In the genomic region with DNA sequence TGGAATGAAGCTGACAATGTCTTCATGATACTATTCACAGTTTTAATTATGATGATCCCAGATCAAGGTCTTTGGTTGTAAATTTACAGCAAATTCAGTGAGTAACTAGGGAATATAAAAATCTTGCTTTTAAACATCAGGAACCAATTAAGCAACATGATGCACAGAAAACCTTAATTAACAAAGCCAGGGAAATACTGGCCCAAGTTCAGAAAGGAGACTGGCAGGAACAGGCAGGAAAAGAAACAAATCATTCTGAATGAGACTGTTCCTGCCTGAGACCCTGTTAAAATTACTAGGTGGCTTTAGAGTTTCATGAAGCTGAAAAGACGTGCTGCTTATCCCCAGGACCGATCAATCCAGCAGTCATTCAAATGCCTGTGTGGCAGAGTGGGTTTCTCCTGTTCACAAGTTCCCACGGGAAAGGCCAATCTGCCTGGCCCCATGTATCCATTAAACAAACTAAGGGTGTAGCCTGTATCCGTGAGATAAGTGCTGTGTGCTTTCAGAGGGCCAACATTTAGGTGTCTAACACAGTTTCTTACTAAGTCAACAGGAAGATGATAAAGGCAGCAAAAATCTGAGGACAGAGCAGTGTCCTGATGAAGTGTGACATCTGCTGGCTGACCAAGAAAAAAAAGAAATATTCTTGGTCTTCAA, we compare ENCODE assay signal across 8 cellular contexts. TPM values are rescaled to one million over a fixed set of nuclear protein-coding genes. Genes with fewer than 3 reads are reported as not detected.
DNase-seq lines count a peak whose midpoint lies in the region; ATAC-seq and TF ChIP-seq lines count a peak whose summit lies in the region.

No MANE protein-coding gene starts in this region.

- H3K36me3 Mint-ChIP-seq in activated naive CD4-positive, alpha-beta T cell treated with anti-CD3 and anti-CD28 coated beads, Interleukin-2, amount 10 ng/mL, durations not matched to agents 7 days and 5 days: peaks cover 6% of the 10 kb centered on the region

- no peaks in the 10 kb centered on the region for H3K9me3 Mint-ChIP-seq in activated naive CD4-positive, alpha-beta T cell treated with anti-CD3 and anti-CD28 coated beads, Interleukin-2, amount 10 ng/mL, durations not matched to agents 7 days and 5 days

- intact Hi-C loops in esophagus muscularis mucosa (cut with DNase I): no loop called here

- H3K36me3 ChIP-seq in SJSA1 (peaks cover 22% of the 10 kb centered on the region), esophagus muscularis mucosa (peaks cover 0 to 17% (median 10%) of the 10 kb centered on the region in 4 donors), neuronal stem cell (replicated peaks in 1 of 2; ENCODE audit: control insufficient read depth in 2 of 2, insufficient read depth in 2 of 2, low read length in 2 of 2) (peaks cover 8 to 65% of the 10 kb centered on the region in 2 donors)

- no peak overlapping the region for H4K8ac ChIP-seq in neuronal stem cell (ENCODE audit: low read depth, low read length)

- H3K4me3 ChIP-seq in SJSA1: no peak overlapping the region
- H3K4me3 ChIP-seq in esophagus muscularis mucosa: no peak overlapping the region
- no peak overlapping the region for H3K4me3 ChIP-seq in neuronal stem cell (ENCODE audit: low read length in 2 of 2)

- no peak overlapping the region for H3K9ac ChIP-seq in neuronal stem cell (ENCODE audit: low read depth, low read length, poor library complexity)

- H3K4me3 Mint-ChIP-seq in activated naive CD4-positive, alpha-beta T cell treated with anti-CD3 and anti-CD28 coated beads, Interleukin-2, amount 10 ng/mL, durations not matched to agents 7 days and 5 days: no peak overlapping the region

- H3K23ac ChIP-seq in neuronal stem cell (ENCODE audit: low read depth, low read length, poor library complexity): no peak overlapping the region

- DNase-seq in activated naive CD4-positive, alpha-beta T cell treated with anti-CD3 and anti-CD28 coated beads, Interleukin-2, amount 10 ng/mL, durations not matched to agents 7 days and 5 days: no peak
- DNase-seq in activated naive CD4-positive, alpha-beta T cell (lab: John Stamatoyannopoulos, UW): no peak
- DNase-seq in SJSA1 (ENCODE audit: low read depth in 1 of 2, low spot score in 2 of 2): peak; percentile 45 to 60
- DNase-seq in esophagus muscularis mucosa (ENCODE audit: extremely low spot score): no peak
- DNase-seq in neuronal stem cell (ENCODE audit: low spot score): peak; percentile 2
- no peak for DNase-seq in SKM-1 treated with dmso at 0.1 percent for 144 hours (lab: John Stamatoyannopoulos, UW; ENCODE audit: unreplicated experiment)
- DNase-seq in NCI-H526 treated with DMSO at 0.1 percent for 48 hours (lab: John Stamatoyannopoulos, UW): no peak

- no peak overlapping the region for H3K18ac ChIP-seq in neuronal stem cell (ENCODE audit: low read length)

- WGBS in esophagus muscularis mucosa: 65% methylated on average over 4 of the region's 4 CpGs
- no CpG with 5 or more reads among the region's 4 CpGs for WGBS in neuronal stem cell (ENCODE audit: extremely low coverage in 2 of 2, insufficient read length in 2 of 2, insufficient replicate concordance in 1 of 2), 2 donors

- no peaks in the 10 kb centered on the region for H3K27me3 Mint-ChIP-seq in activated naive CD4-positive, alpha-beta T cell treated with anti-CD3 and anti-CD28 coated beads, Interleukin-2, amount 10 ng/mL, durations not matched to agents 7 days and 5 days

- H2BK120ac ChIP-seq in neuronal stem cell (ENCODE audit: low read depth, low read length): no peak overlapping the region

- H2BK15ac ChIP-seq in neuronal stem cell (ENCODE audit: low read length): no peak overlapping the region

- no peak overlapping the region for H4K91ac ChIP-seq in neuronal stem cell (ENCODE audit: low read depth, low read length, poor library complexity)

- no peaks in the 10 kb centered on the region for H3K4me1 Mint-ChIP-seq in activated naive CD4-positive, alpha-beta T cell treated with anti-CD3 and anti-CD28 coated beads, Interleukin-2, amount 10 ng/mL, durations not matched to agents 7 days and 5 days

- TF ChIP-seq POLR2A in esophagus muscularis mucosa (IDR thresholded peaks at IDR 0.05; ENCODE audit: low read depth): no peak

- no peak for ATAC-seq in HG03571 (IDR thresholded peaks at IDR 0.05; ENCODE audit: unreplicated experiment)

- H2AFZ ChIP-seq in neuronal stem cell (ENCODE audit: low read length): no peak overlapping the region

- H3K27ac ChIP-seq in SJSA1 (peak overlapping the region; percentile 66), esophagus muscularis mucosa (replicated peaks in 1 of 4) (peak overlapping the region in 3 of 4 donors; percentile 6 to 39 (median 17)), neuronal stem cell (replicated peaks; ENCODE audit: low read length) (no peak overlapping the region)

- no peak overlapping the region for H2BK5ac ChIP-seq in neuronal stem cell (ENCODE audit: low read length)

- H2BK12ac ChIP-seq in neuronal stem cell (ENCODE audit: low read length): no peak overlapping the region

- peak overlapping the region; percentile 59 for H3K27ac Mint-ChIP-seq in activated naive CD4-positive, alpha-beta T cell treated with anti-CD3 and anti-CD28 coated beads, Interleukin-2, amount 10 ng/mL, durations not matched to agents 7 days and 5 days

- no peak overlapping the region for H3K14ac ChIP-seq in neuronal stem cell (ENCODE audit: low read length)

- H3K27me3 ChIP-seq in SJSA1 (replicated peaks) (no peaks in the 10 kb centered on the region), esophagus muscularis mucosa (no peaks in the 10 kb centered on the region), neuronal stem cell (ENCODE audit: control insufficient read depth in 3 of 3, insufficient read depth in 3 of 3, low read depth in 1 of 3, low read length in 3 of 3) (no peaks in the 10 kb centered on the region)

- H3K4ac ChIP-seq in neuronal stem cell (ENCODE audit: low read length): no peak overlapping the region

- CTCF ChIA-PET in activated naive CD4-positive, alpha-beta T cell treated with anti-CD3 and anti-CD28 coated beads, Interleukin-2, amount 10 ng/mL, durations not matched to agents 7 days and 5 days (lab: Charles Lee): interaction anchor here (0.6 to 1.3 kb wide), 2 partner anchors 347 to 565 kb away, joined by 3 to 4 read pairs; no protein-coding TSS in a partner anchor

- peak in 2 of 3 experiments; percentile 36 to 44 for TF ChIP-seq CTCF in esophagus muscularis mucosa (IDR thresholded peaks at IDR 0.05)

- no peak for TF ChIP-seq EP300 in esophagus muscularis mucosa (IDR thresholded peaks at IDR 0.05)

- H3K79me1 ChIP-seq in neuronal stem cell (ENCODE audit: low read depth, low read length): no peaks in the 10 kb centered on the region

- H3K9me3 ChIP-seq in SJSA1 (replicated peaks) (no peaks in the 10 kb centered on the region), esophagus muscularis mucosa (no peaks in the 10 kb centered on the region), neuronal stem cell (replicated peaks in 1 of 2; ENCODE audit: control insufficient read depth in 2 of 2, insufficient read depth in 1 of 2, low read depth in 1 of 2, low read length in 2 of 2) (no peaks in the 10 kb centered on the region)

- H3K4me1 ChIP-seq in SJSA1 (replicated peaks): peaks cover 12% of the 10 kb centered on the region
- H3K4me1 ChIP-seq in esophagus muscularis mucosa: peaks cover 0 to 13% (median 9%) of the 10 kb centered on the region in 4 donors
- no peaks in the 10 kb centered on the region for H3K4me1 ChIP-seq in neuronal stem cell (ENCODE audit: control insufficient read depth in 2 of 2, insufficient read depth in 1 of 2, low read depth in 1 of 2, low read length in 2 of 2)

- no peak overlapping the region for H2AK5ac ChIP-seq in neuronal stem cell (ENCODE audit: low read depth, low read length)

- no peak overlapping the region for H3K4me2 ChIP-seq in neuronal stem cell (ENCODE audit: insufficient read depth, low read length, poor library complexity, severe bottlenecking)

RNA-seq across cellular contexts. Expression of gene PUS7, which starts 34.4 kb away (rescaled TPM):
- 20.7 and 28.3 TPM in 2 replicates for total RNA-seq in SJSA1 (2014; rRNA removed; shearing (Covaris generic))
- 10 to 100 TPM in 3 of 4 donors, 1 to 10 TPM in 1; 7.1 to 22.9 (median 12.7) TPM for total RNA-seq in esophagus muscularis mucosa
- 13.8 TPM for polyA plus RNA-seq in neuronal stem cell (2013, experiment 1 of 2)
- polyA plus RNA-seq in neuronal stem cell (2013, experiment 2 of 2): 13.2 TPM

RNA-seq across cellular contexts. Expression of gene RINT1, which starts 44.3 kb away (rescaled TPM):
- total RNA-seq in SJSA1 (2014; rRNA removed; shearing (Covaris generic)): 9.0 and 11.1 TPM in 2 replicates
- total RNA-seq in esophagus muscularis mucosa: 10 to 100 TPM in 2 of 4 donors, 1 to 10 TPM in 2; 9.1 to 11.5 (median 9.8) TPM
- polyA plus RNA-seq in neuronal stem cell (2013, experiment 1 of 2): 11.5 TPM
- 11.3 TPM for polyA plus RNA-seq in neuronal stem cell (2013, experiment 2 of 2)

Comparison
In these comparisons a context has a peak if more than half of its experiments do, and no peak if none do; other contexts are left out.
1. DNase-seq: peak in SJSA1 (2 of 2) and neuronal stem cell (single experiment); none in activated naive CD4-positive, alpha-beta T cell treated with anti-CD3 and anti-CD28 coated beads, Interleukin-2, amount 10 ng/mL, durations not matched to agents 7 days and 5 days (single experiment), activated naive CD4-positive, alpha-beta T cell (0 of 4), esophagus muscularis mucosa (single experiment), SKM-1 treated with dmso at 0.1 percent for 144 hours (single experiment) and NCI-H526 treated with DMSO at 0.1 percent for 48 hours (single experiment).